ENCODE assay signal across 1 cellular context in genomic region chrX:149938427-149939270, GRCh38.
TF ChIP-seq lines count a peak whose summit lies in the region.

Gene EOLA2 (minus strand): TSS chrX:149938491. CDS start chrX:149933874, 4,617 bp downstream.

TF ChIP-seq in HEK293, 187 proteins besides CTCF, POLR2A, EP300 and RAD21 (continued from another document):
- TF ChIP-seq KLF17 (tag by site-specific recombination; IDR thresholded peaks at IDR 0.05) (0 out of 2 replicates have a peak, but pooled peaks have one; percentile 19), SP3 (tag by site-specific recombination; IDR thresholded peaks at IDR 0.05) (peak; percentile 93), ZSCAN18 (tag by site-specific recombination; IDR thresholded peaks at IDR 0.05) (no peak), ZNF610 (tag by site-specific recombination; IDR thresholded peaks at IDR 0.05; ENCODE audit: borderline replicate concordance) (no peak), BCL6B (tag by site-specific recombination; IDR thresholded peaks at IDR 0.05) (no peak), WT1 (tag by site-specific recombination; IDR thresholded peaks at IDR 0.05) (0 out of 2 replicates have a peak, but pooled peaks have one; percentile 16), INSM2 (tag by site-specific recombination; IDR thresholded peaks at IDR 0.05) (no peak), ZBTB11 (tag by site-specific recombination; conservative IDR thresholded peaks at IDR 0.05; ENCODE audit: low read depth) (peak; percentile 24; the same call in 1 of the 2 replicates), ZNF514 (tag by site-specific recombination; IDR thresholded peaks at IDR 0.05) (no peak), IKZF3 (tag by site-specific recombination; IDR thresholded peaks at IDR 0.05) (peak; percentile 68), ZNF341 (tag by site-specific recombination; IDR thresholded peaks at IDR 0.05; ENCODE audit: low read depth) (peak; percentile 90)
